In genomic region chr3:184314700-184315505, GRCh38 we compare ENCODE assay signal across 8 cellular contexts. TPM values are rescaled to one million over a fixed set of nuclear protein-coding genes. Genes with fewer than 3 reads are reported as not detected.
A peak's percentile ranks its signal among the peaks of the same experiment; 100 is the strongest.
DNase-seq lines count a peak whose midpoint lies in the region; ATAC-seq and TF ChIP-seq lines count a peak whose summit lies in the region.

No MANE protein-coding gene starts in this region.

- peaks cover 26 to 52% (median 47%) of the 10 kb centered on the region in 9 donors for H3K4me1 ChIP-seq in heart right ventricle

- DNase-seq in COLO668 (lab: John Stamatoyannopoulos, UW; ENCODE audit: unreplicated experiment) (peak; percentile 69), SK-N-DZ (ENCODE audit: low spot score) (peak; percentile 41), heart right ventricle (peak; percentile 87 to 89), progenitor cell of endocrine pancreas (ENCODE audit: low spot score, unreplicated experiment) (peak; percentile 55), NCI-H128 (lab: John Stamatoyannopoulos, UW; ENCODE audit: unreplicated experiment) (no peak)
- peak; percentile 50 for DNase-seq in activated naive CD8-positive, alpha-beta T cell treated with anti-CD3 and anti-CD28 coated beads, Interleukin-2, amount 50 U/mL, for 24 hours

- H3K4me3 Mint-ChIP-seq in activated naive CD8-positive, alpha-beta T cell treated with anti-CD3 and anti-CD28 coated beads, Interleukin-2, amount 50 U/mL, for 24 hours: peak overlapping the region; percentile 84
- peak overlapping the region; percentile 79 for H3K4me3 Mint-ChIP-seq in progenitor cell of endocrine pancreas (ENCODE audit: low read depth)

- peak overlapping the region; percentile 96 to 100 (median 98) for H3K27ac ChIP-seq in heart right ventricle

- H3K4me1 Mint-ChIP-seq in activated naive CD8-positive, alpha-beta T cell treated with anti-CD3 and anti-CD28 coated beads, Interleukin-2, amount 50 U/mL, for 24 hours: peaks cover 39% of the 10 kb centered on the region
- H3K4me1 Mint-ChIP-seq in progenitor cell of endocrine pancreas (ENCODE audit: low read depth): peaks cover 19% of the 10 kb centered on the region

- no peaks in the 10 kb centered on the region for H3K9me3 ChIP-seq in heart right ventricle

- no peaks in the 10 kb centered on the region for H3K27me3 ChIP-seq in heart right ventricle

- intact Hi-C loops in heart right ventricle (cut with DNase I): loop anchor here in 5 of 10 donors (2.0 to 10.0 kb wide), 7 partner anchors 16 to 690 kb away; partner anchors contain the start of genes ABCF3 (in 1 of the 5), DVL3 (in 1 of the 5) and PSMD2 (in 1 of the 5)

- peaks cover 34% of the 10 kb centered on the region for H3K36me3 Mint-ChIP-seq in activated naive CD8-positive, alpha-beta T cell treated with anti-CD3 and anti-CD28 coated beads, Interleukin-2, amount 50 U/mL, for 24 hours (ENCODE audit: low read depth)
- peaks cover 13% of the 10 kb centered on the region for H3K36me3 Mint-ChIP-seq in progenitor cell of endocrine pancreas (ENCODE audit: insufficient read depth)

- H3K9me3 Mint-ChIP-seq in activated naive CD8-positive, alpha-beta T cell treated with anti-CD3 and anti-CD28 coated beads, Interleukin-2, amount 50 U/mL, for 24 hours: no peaks in the 10 kb centered on the region
- no peaks in the 10 kb centered on the region for H3K9me3 Mint-ChIP-seq in progenitor cell of endocrine pancreas (ENCODE audit: low read depth)

- H3K4me3 ChIP-seq in heart right ventricle: peak overlapping the region; percentile 68 to 95 (median 85)

- H3K36me3 ChIP-seq in heart right ventricle: peaks cover 0 to 32% (median 18%) of the 10 kb centered on the region in 9 donors

- no peaks in the 10 kb centered on the region for H3K27me3 Mint-ChIP-seq in activated naive CD8-positive, alpha-beta T cell treated with anti-CD3 and anti-CD28 coated beads, Interleukin-2, amount 50 U/mL, for 24 hours
- no peaks in the 10 kb centered on the region for H3K27me3 Mint-ChIP-seq in progenitor cell of endocrine pancreas

- peak overlapping the region; percentile 91 for H3K27ac Mint-ChIP-seq in activated naive CD8-positive, alpha-beta T cell treated with anti-CD3 and anti-CD28 coated beads, Interleukin-2, amount 50 U/mL, for 24 hours
- peak overlapping the region; percentile 92 for H3K27ac Mint-ChIP-seq in progenitor cell of endocrine pancreas

- WGBS in heart right ventricle, 2 donors: 1% methylated on average over 64 to 77 of the region's 86 CpGs

- peak; percentile 50 for ATAC-seq in GM19452 (IDR thresholded peaks at IDR 0.05; ENCODE audit: unreplicated experiment)
- peak; percentile 18 for ATAC-seq in HG03469 (IDR thresholded peaks at IDR 0.05; ENCODE audit: unreplicated experiment)
- ATAC-seq in activated naive CD8-positive, alpha-beta T cell treated with anti-CD3 and anti-CD28 coated beads, Interleukin-2, amount 50 U/mL, for 24 hours: peak; percentile 21
- peak; percentile 66 to 85 (median 82) for ATAC-seq in heart right ventricle

- no peak for TF ChIP-seq CTCF in heart right ventricle (IDR thresholded peaks at IDR 0.05)
- TF ChIP-seq CTCF in progenitor cell of endocrine pancreas (IDR thresholded peaks at IDR 0.05; ENCODE audit: unreplicated experiment): no peak

RNA-seq across cellular contexts. Expression of gene EIF4G1, which starts 0.5 kb away (rescaled TPM):
- 257 and 261 TPM in 2 replicates for polyA plus RNA-seq in SK-N-DZ (2014; cell fraction: cytosol; rRNA removed)
- polyA plus RNA-seq in SK-N-DZ (2014; cell fraction: nucleus; rRNA removed): 213 and 251 TPM in 2 replicates
- total RNA-seq in heart right ventricle: 100 to 1,000 TPM; 203 to 316 (median 209) TPM
- polyA plus RNA-seq in heart right ventricle: 100 to 1,000 TPM; 142 to 277 TPM
- total RNA-seq in progenitor cell of endocrine pancreas: 333 and 341 TPM in 2 replicates

RNA-seq across cellular contexts. Expression of gene PSMD2, which starts 15.9 kb away (rescaled TPM):
- polyA plus RNA-seq in SK-N-DZ (2014; cell fraction: cytosol; rRNA removed): 309 and 324 TPM in 2 replicates
- 291 and 316 TPM in 2 replicates for polyA plus RNA-seq in SK-N-DZ (2014; cell fraction: nucleus; rRNA removed)
- total RNA-seq in heart right ventricle: 100 to 1,000 TPM; 210 to 254 (median 231) TPM
- 100 to 1,000 TPM in 1 of 2 donors, 10 to 100 TPM in 1; 49.0 to 288 TPM for polyA plus RNA-seq in heart right ventricle
- 259 and 269 TPM in 2 replicates for total RNA-seq in progenitor cell of endocrine pancreas

RNA-seq across cellular contexts. Expression of gene FAM131A, which starts 22.5 kb away (rescaled TPM):
- 39.7 and 60.4 TPM in 2 replicates for polyA plus RNA-seq in SK-N-DZ (2014; cell fraction: cytosol; rRNA removed)
- polyA plus RNA-seq in SK-N-DZ (2014; cell fraction: nucleus; rRNA removed): 45.1 and 58.4 TPM in 2 replicates
- total RNA-seq in heart right ventricle (10 to 100 TPM; 23.0 to 36.5 (median 26.7) TPM), progenitor cell of endocrine pancreas (15.4 and 17.3 TPM in 2 replicates)
- polyA plus RNA-seq in heart right ventricle: 10 to 100 TPM; 21.6 to 32.5 TPM

RNA-seq across cellular contexts. Expression of gene ECE2, which starts 39.1 kb away (rescaled TPM):
- 0.10 and 0.14 TPM in 2 replicates for polyA plus RNA-seq in SK-N-DZ (2014; cell fraction: cytosol; rRNA removed)
- 2.0 and 3.1 TPM in 2 replicates for polyA plus RNA-seq in SK-N-DZ (2014; cell fraction: nucleus; rRNA removed)
- under 1 TPM in 2 of 10 donors, not detected in 8; 0.20 to 0.28 TPM for total RNA-seq in heart right ventricle
- not detected for polyA plus RNA-seq in heart right ventricle
- not detected in 2 replicates for total RNA-seq in progenitor cell of endocrine pancreas

RNA-seq across cellular contexts. Expression of gene CLCN2, which starts 46.5 kb away (rescaled TPM):
- 10.6 and 18.8 TPM in 2 replicates for polyA plus RNA-seq in SK-N-DZ (2014; cell fraction: cytosol; rRNA removed)
- 85.0 and 92.0 TPM in 2 replicates for polyA plus RNA-seq in SK-N-DZ (2014; cell fraction: nucleus; rRNA removed)
- 1 to 10 TPM; 1.3 to 3.0 (median 2.4) TPM for total RNA-seq in heart right ventricle
- polyA plus RNA-seq in heart right ventricle: 1 to 10 TPM; 1.6 to 8.4 TPM
- 21.9 and 22.4 TPM in 2 replicates for total RNA-seq in progenitor cell of endocrine pancreas

Comparison
In these comparisons a context has a peak if more than half of its experiments do, and no peak if none do; other contexts are left out.
1. ATAC-seq: peak in every context shown above with its lines; median percentile 82 in heart right ventricle; 50 in GM19452; 21 in activated naive CD8-positive, alpha-beta T cell treated with anti-CD3 and anti-CD28 coated beads, Interleukin-2, amount 50 U/mL, for 24 hours; 18 in HG03469.